ENCODE assay signal across 8 cellular contexts in the genomic region with DNA sequence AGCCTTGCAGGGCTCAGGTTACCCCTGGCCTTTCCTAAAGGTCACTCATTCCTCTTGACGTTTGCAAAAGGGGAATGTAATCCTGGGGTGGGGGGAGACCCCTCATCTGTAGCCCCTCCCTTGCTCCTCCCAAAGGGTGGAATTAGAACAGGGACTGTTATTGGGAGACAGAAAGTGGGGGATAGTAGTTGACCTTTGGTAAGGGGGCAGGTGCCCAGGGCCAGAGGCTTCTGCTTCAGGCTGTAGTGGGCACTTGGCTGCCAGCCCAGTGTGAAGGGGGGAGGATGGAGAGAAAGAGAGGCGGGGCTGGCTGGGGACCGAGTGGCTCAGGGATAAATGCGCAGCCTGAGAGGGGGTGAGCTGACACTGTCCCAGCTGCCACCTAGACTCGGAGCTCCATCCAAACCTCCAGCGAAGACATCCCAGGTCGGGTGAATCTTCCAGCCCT. TPM values are rescaled to one million over a fixed set of nuclear protein-coding genes. Genes with fewer than 3 reads are reported as not detected.
A peak's percentile ranks its signal among the peaks of the same experiment; 100 is the strongest.
DNase-seq lines count a peak whose midpoint lies in the region; FAIRE-seq and TF ChIP-seq lines count a peak whose summit lies in the region.

A gene (plus strand): TSS at position 363 of the 448 bp plus-strand sequence. CDS start 711 bp downstream, outside the sequence.

- H3K27ac ChIP-seq in ascending aorta (peak within 1 kb of the TSS; percentile 93 to 99), thymus (ENCODE audit: low read depth) (peak within 1 kb of the TSS; percentile 100)

- H3K4me1 ChIP-seq in ascending aorta (peaks cover 10 to 37% of the 10 kb centered on the region in 2 donors), thymus (ENCODE audit: control insufficient read depth, insufficient read depth, low read length) (peaks cover 16% of the 10 kb centered on the region)

- H3K36me3 Mint-ChIP-seq in CD14-positive monocyte, result peaks cover 10 to 16% of the 10 kb centered on the region in 2 donors

- peaks cover 27% of the 10 kb centered on the region for H3K4me1 Mint-ChIP-seq in CD14-positive monocyte

- H3K9me3 ChIP-seq in ascending aorta (no peaks in the 10 kb centered on the region), thymus (ENCODE audit: control insufficient read depth) (peaks cover 5% of the 10 kb centered on the region)

- H3K36me3 ChIP-seq in ascending aorta (peaks cover 6 to 11% of the 10 kb centered on the region in 2 donors), kidney epithelial cell (ENCODE audit: control insufficient read depth, insufficient read depth, low read length) (no peaks in the 10 kb centered on the region), thymus (ENCODE audit: control insufficient read depth, insufficient read depth) (peaks cover 8% of the 10 kb centered on the region)

- peaks cover 2 to 8% (median 3%) of the 10 kb centered on the region in 3 donors for H3K27me3 Mint-ChIP-seq in CD14-positive monocyte (ENCODE audit: low read depth in 3 of 3)

- no peak for FAIRE-seq in frontal cortex (lab: Jason Lieb, UNC)

- no peak for TF ChIP-seq RAD21 in Ishikawa (IDR thresholded peaks at IDR 0.05; ENCODE audit: low read depth)

- no peak for TF ChIP-seq CTCF in CD14-positive monocyte (IDR thresholded peaks at IDR 0.05)
- TF ChIP-seq CTCF in ascending aorta (IDR thresholded peaks at IDR 0.05), result no peak
- no peak for TF ChIP-seq CTCF in kidney epithelial cell (IDR thresholded peaks at IDR 0.05; ENCODE audit: insufficient read depth, low read length, poor library complexity, severe bottlenecking)

- intact Hi-C loops in CD14-positive monocyte (cut with micrococcal nuclease) (loop anchor here in 1 of 2 donors (5.0 kb wide), 1 partner anchor 37 kb away; a partner anchor contains a TSS), ascending aorta (cut with DNase I) (no loop called here)

- 69% methylated on average over 7 of the region's 7 CpGs for WGBS in thymus

- H3K4me3 ChIP-seq in ascending aorta (peak within 1 kb of the TSS; percentile 94 to 100), kidney epithelial cell (ENCODE audit: low read depth, low read length) (peak within 1 kb of the TSS; percentile 34), thymus (ENCODE audit: low read length) (peak within 1 kb of the TSS; percentile 100)

- H3K4me3 Mint-ChIP-seq in CD14-positive monocyte, result peak within 1 kb of the TSS; percentile 80 to 88

- H3K9me3 Mint-ChIP-seq in CD14-positive monocyte, result no peaks in the 10 kb centered on the region

- no peak for DNase-seq in CD14-positive monocyte (ENCODE audit: low spot score)
- no peak for DNase-seq in ascending aorta (ENCODE audit: low spot score in 2 of 2)
- no peak for DNase-seq in kidney epithelial cell (ENCODE audit: low read depth)
- no peak for DNase-seq in Ammon's horn (ENCODE audit: low spot score)
- no peak for DNase-seq in stimulated activated CD4-positive, alpha-beta T cell treated with anti-CD3 and anti-CD28 coated beads, Interleukin-12 subunit alpha, Interleukin-12 subunit beta, amount 100 ng/mL, for 4 hours
- DNase-seq in frontal cortex (ENCODE audit: low spot score in 2 of 2), result no peak

- H3K27me3 ChIP-seq in ascending aorta (no peaks in the 10 kb centered on the region), kidney epithelial cell (ENCODE audit: control insufficient read depth, insufficient read depth, low read length) (no peaks in the 10 kb centered on the region), thymus (ENCODE audit: control insufficient read depth, insufficient read depth) (no peaks in the 10 kb centered on the region)

- H3K27ac Mint-ChIP-seq in CD14-positive monocyte, result peak within 1 kb of the TSS; percentile 89 to 98 (median 93)

- TF ChIP-seq EP300 in Ishikawa (IDR thresholded peaks at IDR 0.05; ENCODE audit: borderline replicate concordance), result no peak

TF ChIP-seq in Ishikawa, 13 proteins besides CTCF, POLR2A, EP300 and RAD21:
- peak; percentile 3; the same call in 1 of the 2 replicates for TF ChIP-seq ZBTB7A (IDR thresholded peaks at IDR 0.05; ENCODE audit: low read depth)
- TF ChIP-seq CEBPB (IDR thresholded peaks at IDR 0.05), result no peak
- TF ChIP-seq NFIC (IDR thresholded peaks at IDR 0.05), result peak; percentile 17; the same call in 1 of the 2 replicates

RNA-seq across cellular contexts. Expression of the gene that starts here (rescaled TPM):
- under 1 TPM; 0.36 to 0.60 TPM for polyA plus RNA-seq in CD14-positive monocyte
- not detected for total RNA-seq in ascending aorta
- total RNA-seq in kidney epithelial cell, result 3.5 and 5.8 TPM in 2 replicates
- 25.7 TPM for polyA plus RNA-seq in thymus
- 0.82 TPM for total RNA-seq in frontal cortex

Comparison
In these comparisons a context has a peak if more than half of its experiments do, and no peak if none do; other contexts are left out.
1. RNA of the gene that starts here (polyA plus RNA-seq): 25.7 TPM in thymus (single experiment); 0.36 to 0.60 TPM in CD14-positive monocyte; every median in the first group is over 10 times any median in the second.
2. H3K4me3 ChIP-seq: peak in every context shown above with its lines; median percentile 100 in thymus; 97 in ascending aorta; 34 in kidney epithelial cell.